ENCODE assay signal across 8 cellular contexts in the genomic region with DNA sequence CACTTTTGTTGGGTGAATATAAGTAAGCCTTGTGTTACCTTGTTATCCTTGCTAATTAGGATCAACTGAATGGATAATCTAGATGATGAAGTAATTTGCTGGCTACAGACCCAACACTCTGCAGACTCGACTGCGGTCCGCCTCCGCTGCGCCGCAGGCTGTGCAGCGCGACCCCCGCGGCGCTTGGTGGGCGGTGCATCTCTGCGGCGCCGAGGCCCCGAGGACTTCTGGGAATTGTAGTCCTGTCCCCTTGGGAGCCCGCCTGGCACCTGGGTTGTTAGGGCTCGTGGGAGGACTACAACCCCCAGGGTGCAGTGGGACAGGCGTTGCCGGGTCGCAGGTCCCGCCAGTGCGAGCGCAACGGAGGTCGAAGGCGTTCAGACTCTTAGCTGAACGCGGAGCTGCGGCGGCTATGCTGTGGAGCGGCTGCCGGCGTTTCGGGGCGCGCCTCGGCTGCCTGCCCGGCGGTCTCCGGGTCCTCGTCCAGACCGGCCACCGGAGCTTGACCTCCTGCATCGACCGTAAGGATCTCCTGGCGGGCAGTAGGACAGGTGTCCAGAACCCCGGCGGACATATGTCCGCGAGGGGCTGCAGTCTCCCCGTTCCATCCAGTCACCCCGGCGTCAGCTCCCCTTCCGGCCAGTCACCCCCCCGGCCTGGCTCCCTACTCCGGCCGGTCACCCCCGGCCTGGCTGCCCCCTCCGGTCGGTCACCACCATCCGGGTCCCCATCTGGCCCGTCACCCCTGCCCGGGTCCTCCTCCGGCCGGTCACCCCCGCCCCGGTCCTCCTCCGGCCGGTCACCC. TPM values are rescaled to one million over a fixed set of nuclear protein-coding genes. Genes with fewer than 3 reads are reported as not detected.
DNase-seq lines count a peak whose midpoint lies in the region; ATAC-seq, FAIRE-seq and TF ChIP-seq lines count a peak whose summit lies in the region.

A gene (plus strand): TSS at position 380 of the 805 bp plus-strand sequence. CDS start 33 bp downstream, at position 413.
A gene (minus strand): TSS at position 164 of the 805 bp plus-strand sequence. CDS start 470 bp downstream, outside the sequence.

- peaks cover 6% of the 10 kb centered on the region for H3K36me3 ChIP-seq in BJ (ENCODE audit: control insufficient read depth, insufficient read depth, low read length)

- peak; percentile 92 for FAIRE-seq in GM19239 (lab: Jason Lieb, UNC)

- H3K27ac ChIP-seq in cingulate gyrus (ENCODE audit: low read depth, low read length) (peak within 1 kb of the TSS; percentile 80), layer of hippocampus (ENCODE audit: low read depth, low read length) (peak within 1 kb of the TSS; percentile 64)

- CTCF ChIA-PET in BJ (lab: Yijun Ruan, JAX), result interaction anchor here (1.4 to 1.7 kb wide), 3 partner anchors 9 to 14 kb away, joined by 4 to 7 read pairs (median 4); no protein-coding TSS in a partner anchor

- peak within 1 kb of the TSS; percentile 96 for H3K4me3 ChIP-seq in BJ (ENCODE audit: low read depth, low read length)

- no peaks in the 10 kb centered on the region for H3K27me3 ChIP-seq in BJ (ENCODE audit: control insufficient read depth, insufficient read depth, low read length)
- H3K27me3 ChIP-seq in layer of hippocampus (ENCODE audit: control insufficient read depth, insufficient read depth, low read length), result no peaks in the 10 kb centered on the region

- 0 out of 2 replicates have a peak, but pooled peaks have one; percentile 6 for TF ChIP-seq CTCF in BJ (IDR thresholded peaks at IDR 0.05; ENCODE audit: insufficient read depth, low read depth, low read length)

- peak; percentile 99 for ATAC-seq in HG03457 (IDR thresholded peaks at IDR 0.05; ENCODE audit: unreplicated experiment)

- DNase-seq in BJ (ENCODE audit: low read depth), result peak; percentile 72
- DNase-seq in GM19239 (ENCODE audit: insufficient read length, low spot score), result peak; percentile 95
- peak; percentile 53 for DNase-seq in NCI-H524 treated with DMSO at 0.1 percent for 48 hours (lab: John Stamatoyannopoulos, UW)
- peak; percentile 94 to 96 for DNase-seq in activated CD4-positive, alpha-beta T cell treated with anti-CD3 and anti-CD28 coated beads for 4 hours
- DNase-seq in stimulated activated CD4-positive, alpha-beta T cell treated with anti-CD3 and anti-CD28 coated beads, Interleukin-1b, Interleukin-23, amount 100 ng/mL, for 4 hours (ENCODE audit: low read depth in 2 of 2), result peak; percentile 89 to 90

- POLR2A ChIA-PET in BJ (lab: Charles Lee), result interaction anchor here (0.6 kb wide), 1 partner anchor 29 kb away, joined by 3 read pairs; a partner anchor contains a TSS

RNA-seq across cellular contexts. Expression of the first gene that starts in this region (rescaled TPM):
- 17.4 and 19.4 TPM in 2 replicates for polyA plus RNA-seq in BJ (2011; rRNA removed)
- 7.4 and 10.5 TPM in 2 replicates for polyA minus RNA-seq in BJ (2011; rRNA and poly(A)+ RNA removed)

RNA-seq across cellular contexts. Expression of the second gene that starts in this region (rescaled TPM):
- 38.2 and 57.4 TPM in 2 replicates for polyA plus RNA-seq in BJ (2011; rRNA removed)
- polyA minus RNA-seq in BJ (2011; rRNA and poly(A)+ RNA removed), result 17.1 and 27.8 TPM in 2 replicates

Comparison
In these comparisons a context has a peak if more than half of its experiments do, and no peak if none do; other contexts are left out.
1. Peak in every context shown above with its lines: DNase-seq, ATAC-seq, H3K4me3 ChIP-seq and H3K27ac ChIP-seq.